1 cellular context compared by ENCODE assay signal in genomic region chr19:43779147-43779819, GRCh38.
TF ChIP-seq lines count a peak whose summit lies in the region.

No MANE protein-coding gene starts in this region.

TF ChIP-seq in endothelial cell of umbilical vein, 7 proteins besides CTCF, POLR2A, EP300 and RAD21:
- no peak for TF ChIP-seq MYC (IDR thresholded peaks at IDR 0.05; ENCODE audit: low read depth, low read length)
- no peak for TF ChIP-seq GATA2 (IDR thresholded peaks at IDR 0.05; ENCODE audit: insufficient read depth, insufficient read length, low read depth, low read length)
- TF ChIP-seq EZH2 (IDR thresholded peaks at IDR 0.05; ENCODE audit: borderline replicate concordance, low read depth, low read length, severe bottlenecking): no peak
- TF ChIP-seq MAX (IDR thresholded peaks at IDR 0.05; ENCODE audit: insufficient read depth, insufficient read length): no peak
- TF ChIP-seq JUN (IDR thresholded peaks at IDR 0.05; ENCODE audit: borderline replicate concordance, insufficient read depth, insufficient read length, low read depth): no peak
- TF ChIP-seq POLR2AphosphoS5 (IDR thresholded peaks at IDR 0.05; ENCODE audit: insufficient read depth, low read depth, low read length): no peak
- TF ChIP-seq FOS (IDR thresholded peaks at IDR 0.05; ENCODE audit: borderline replicate concordance, insufficient read depth, low read length): no peak
